In genomic region chr10:86966008-86966654, GRCh38 we compare ENCODE assay signal across 9 cellular contexts. TPM values are rescaled to one million over a fixed set of nuclear protein-coding genes. Genes with fewer than 3 reads are reported as not detected.
DNase-seq lines count a peak whose midpoint lies in the region; ATAC-seq and TF ChIP-seq lines count a peak whose summit lies in the region.
"Had no signal": no experiment of that assay in that cellular context is flagged by ENCODE, and none has a peak within 500 bp of the region (broad histone marks: within the 10 kb centered on the region; RNA-seq: fewer than 3 reads in every experiment).

No MANE protein-coding gene starts in this region.

- no peak for TF ChIP-seq POLR2A in esophagus muscularis mucosa (IDR thresholded peaks at IDR 0.05; ENCODE audit: low read depth)

- H3K4me1 Mint-ChIP-seq in activated CD4-positive, alpha-beta T cell treated with anti-CD3 and anti-CD28 coated beads for 36 hours, result peaks cover 26% of the 10 kb centered on the region
- H3K4me1 Mint-ChIP-seq in stimulated activated effector memory CD8-positive, alpha-beta T cell treated with anti-CD3 and anti-CD28 coated beads, Interleukin-12 subunit alpha, Interleukin-12 subunit beta, amount 100 ng/mL, for 72 hours, result peaks cover 31% of the 10 kb centered on the region

- H3K4me3 ChIP-seq in HUES64 (ENCODE audit: low read length), result no peak overlapping the region
- H3K4me3 ChIP-seq in esophagus muscularis mucosa, result no peak overlapping the region
- H3K4me3 ChIP-seq: lung had no signal

- POLR2A ChIA-PET in activated CD4-positive, alpha-beta T cell treated with anti-CD3 and anti-CD28 coated beads for 36 hours (lab: Charles Lee), result no interaction called here

- WGBS in HUES64, result 73% methylated on average over 10 of the region's 11 CpGs
- 62% methylated on average over 7 of the region's 11 CpGs for WGBS in esophagus muscularis mucosa

- TF ChIP-seq EP300 in esophagus muscularis mucosa (IDR thresholded peaks at IDR 0.05), result no peak

- H3K4me1 ChIP-seq in HUES64 (ENCODE audit: insufficient read depth, low read length) (peaks cover 14% of the 10 kb centered on the region), esophagus muscularis mucosa (peaks cover 42 to 69% (median 61%) of the 10 kb centered on the region in 4 donors)

- no peaks in the 10 kb centered on the region for H3K36me3 ChIP-seq in HUES64 (ENCODE audit: insufficient read depth, low read length)
- H3K36me3 ChIP-seq in esophagus muscularis mucosa, result no peaks in the 10 kb centered on the region

- peaks cover 4% of the 10 kb centered on the region; the same call in 1 of the 2 replicates for H3K27me3 ChIP-seq in HUES64 (ENCODE audit: insufficient read depth, low read length)
- no peaks in the 10 kb centered on the region for H3K27me3 ChIP-seq in esophagus muscularis mucosa

- no peak for DNase-seq in activated CD4-positive, alpha-beta T cell treated with anti-CD3 and anti-CD28 coated beads for 36 hours
- DNase-seq in activated CD4-positive, alpha-beta T cell treated with anti-CD3 and anti-CD28 coated beads for 1 hour, result no peak
- DNase-seq in esophagus muscularis mucosa (ENCODE audit: extremely low spot score) (peak; percentile 19), activated gamma-delta T cell treated with Interleukin-2 at 50 U/mL for 16 hours (no peak), DMS 273 treated with DMSO at 0.1 percent for 48 hours (lab: John Stamatoyannopoulos, UW) (no peak), NCI-H1048 (lab: John Stamatoyannopoulos, UW) (no peak)
- no peak for DNase-seq in stimulated activated effector memory CD8-positive, alpha-beta T cell treated with anti-CD3 and anti-CD28 coated beads, Interleukin-12 subunit alpha, Interleukin-12 subunit beta, amount 100 ng/mL, for 72 hours (ENCODE audit: low spot score in 2 of 2)

- H3K36me3 Mint-ChIP-seq in activated CD4-positive, alpha-beta T cell treated with anti-CD3 and anti-CD28 coated beads for 36 hours (ENCODE audit: low read depth), result no peaks in the 10 kb centered on the region
- no peaks in the 10 kb centered on the region for H3K36me3 Mint-ChIP-seq in stimulated activated effector memory CD8-positive, alpha-beta T cell treated with anti-CD3 and anti-CD28 coated beads, Interleukin-12 subunit alpha, Interleukin-12 subunit beta, amount 100 ng/mL, for 72 hours

- H3K27me3 Mint-ChIP-seq in activated CD4-positive, alpha-beta T cell treated with anti-CD3 and anti-CD28 coated beads for 36 hours, result peaks cover 6% of the 10 kb centered on the region

- no peak for TF ChIP-seq CTCF in esophagus muscularis mucosa (IDR thresholded peaks at IDR 0.05)

- H3K9me3 ChIP-seq in HUES64 (ENCODE audit: insufficient read depth, low read depth, low read length), result no peaks in the 10 kb centered on the region
- no peaks in the 10 kb centered on the region for H3K9me3 ChIP-seq in esophagus muscularis mucosa

- intact Hi-C loops in activated CD4-positive, alpha-beta T cell treated with anti-CD3 and anti-CD28 coated beads for 36 hours (cut with DNase I, micrococcal nuclease), result loop anchor here (1.0 to 10.0 kb wide), 3 partner anchors 27 to 254 kb away; partner anchors contain the start of genes GLUD1 (in 1 of the 2) and SHLD2 (in 1 of the 2)
- intact Hi-C loops in esophagus muscularis mucosa (cut with DNase I), result no loop called here

- peak overlapping the region; percentile 31; the same call in 1 of the 2 replicates for H3K9ac ChIP-seq in HUES64 (ENCODE audit: low read depth, low read length)

- peak overlapping the region; percentile 67 for H3K27ac Mint-ChIP-seq in activated CD4-positive, alpha-beta T cell treated with anti-CD3 and anti-CD28 coated beads for 36 hours
- peak overlapping the region; percentile 64 for H3K27ac Mint-ChIP-seq in stimulated activated effector memory CD8-positive, alpha-beta T cell treated with anti-CD3 and anti-CD28 coated beads, Interleukin-12 subunit alpha, Interleukin-12 subunit beta, amount 100 ng/mL, for 72 hours

- peak overlapping the region; percentile 6 for H3K4me3 Mint-ChIP-seq in activated CD4-positive, alpha-beta T cell treated with anti-CD3 and anti-CD28 coated beads for 36 hours
- H3K4me3 Mint-ChIP-seq in stimulated activated effector memory CD8-positive, alpha-beta T cell treated with anti-CD3 and anti-CD28 coated beads, Interleukin-12 subunit alpha, Interleukin-12 subunit beta, amount 100 ng/mL, for 72 hours, result peak overlapping the region; percentile 48

- H3K27ac ChIP-seq in HUES64 (ENCODE audit: low read depth, low read length) (no peak overlapping the region), esophagus muscularis mucosa (replicated peaks in 1 of 4) (peak overlapping the region; percentile 46 to 99 (median 76))

- H3K9me3 Mint-ChIP-seq in activated CD4-positive, alpha-beta T cell treated with anti-CD3 and anti-CD28 coated beads for 36 hours (ENCODE audit: low read depth), result no peaks in the 10 kb centered on the region
- no peaks in the 10 kb centered on the region for H3K9me3 Mint-ChIP-seq in stimulated activated effector memory CD8-positive, alpha-beta T cell treated with anti-CD3 and anti-CD28 coated beads, Interleukin-12 subunit alpha, Interleukin-12 subunit beta, amount 100 ng/mL, for 72 hours

- ATAC-seq in activated CD4-positive, alpha-beta T cell treated with anti-CD3 and anti-CD28 coated beads for 36 hours, result peak; percentile 7
- peak; percentile 19 for ATAC-seq in stimulated activated effector memory CD8-positive, alpha-beta T cell treated with anti-CD3 and anti-CD28 coated beads, Interleukin-12 subunit alpha, Interleukin-12 subunit beta, amount 100 ng/mL, for 72 hours

- CTCF ChIA-PET in activated CD4-positive, alpha-beta T cell treated with anti-CD3 and anti-CD28 coated beads for 36 hours (lab: Charles Lee), result interaction anchor here (0.8 to 2.3 kb wide), 10 partner anchors 9 to 254 kb away, joined by 3 to 18 read pairs (median 4); partner anchors contain the start of gene MMRN2

RNA-seq across cellular contexts. Expression of gene ADIRF, which starts 2.2 kb away (rescaled TPM):
- not detected for total RNA-seq in activated CD4-positive, alpha-beta T cell treated with anti-CD3 and anti-CD28 coated beads for 36 hours
- not detected for polyA plus RNA-seq in HUES64 (2013, experiment 1 of 2)
- not detected for polyA plus RNA-seq in HUES64 (2013, experiment 2 of 2)
- total RNA-seq in esophagus muscularis mucosa, result 100 to 1,000 TPM in 1 of 4 donors, 10 to 100 TPM in 3; 59.4 to 119 (median 84.8) TPM

RNA-seq across cellular contexts. Expression of gene SNCG, which starts 7.7 kb away (rescaled TPM):
- not detected for total RNA-seq in activated CD4-positive, alpha-beta T cell treated with anti-CD3 and anti-CD28 coated beads for 36 hours
- 8.2 TPM for polyA plus RNA-seq in HUES64 (2013, experiment 1 of 2)
- 10.6 TPM for polyA plus RNA-seq in HUES64 (2013, experiment 2 of 2)
- 10 to 100 TPM; 13.3 to 41.6 (median 30.6) TPM for total RNA-seq in esophagus muscularis mucosa

RNA-seq across cellular contexts. Expression of gene MMRN2, which starts 8.7 kb away (rescaled TPM):
- not detected for total RNA-seq in activated CD4-positive, alpha-beta T cell treated with anti-CD3 and anti-CD28 coated beads for 36 hours
- polyA plus RNA-seq in HUES64 (2013, experiment 1 of 2), result 0.85 TPM
- 1.4 TPM for polyA plus RNA-seq in HUES64 (2013, experiment 2 of 2)
- 10 to 100 TPM; 24.9 to 85.9 (median 56.3) TPM for total RNA-seq in esophagus muscularis mucosa

RNA-seq across cellular contexts. Expression of gene FAM25A, which starts 54.0 kb away (rescaled TPM):
- not detected for total RNA-seq in activated CD4-positive, alpha-beta T cell treated with anti-CD3 and anti-CD28 coated beads for 36 hours
- not detected for polyA plus RNA-seq in HUES64 (2013, experiment 1 of 2)
- not detected for polyA plus RNA-seq in HUES64 (2013, experiment 2 of 2)
- total RNA-seq in esophagus muscularis mucosa, result not detected
- total RNA-seq: lung had no signal

Comparison
In these comparisons a context has a peak if more than half of its experiments do, and no peak if none do; other contexts are left out.
1. RNA of gene ADIRF, which starts 2.2 kb away (total RNA-seq): 59.4 to 119 TPM in esophagus muscularis mucosa; not detected in activated CD4-positive, alpha-beta T cell treated with anti-CD3 and anti-CD28 coated beads for 36 hours; every median in the first group is over 10 times any median in the second.
2. RNA of gene SNCG, which starts 7.7 kb away (total RNA-seq): 13.3 to 41.6 TPM in esophagus muscularis mucosa; not detected in activated CD4-positive, alpha-beta T cell treated with anti-CD3 and anti-CD28 coated beads for 36 hours; every median in the first group is over 10 times any median in the second.
3. RNA of gene MMRN2, which starts 8.7 kb away (total RNA-seq): 24.9 to 85.9 TPM in esophagus muscularis mucosa; not detected in activated CD4-positive, alpha-beta T cell treated with anti-CD3 and anti-CD28 coated beads for 36 hours; every median in the first group is over 10 times any median in the second.